8 cellular contexts compared by ENCODE assay signal in the genomic region with DNA sequence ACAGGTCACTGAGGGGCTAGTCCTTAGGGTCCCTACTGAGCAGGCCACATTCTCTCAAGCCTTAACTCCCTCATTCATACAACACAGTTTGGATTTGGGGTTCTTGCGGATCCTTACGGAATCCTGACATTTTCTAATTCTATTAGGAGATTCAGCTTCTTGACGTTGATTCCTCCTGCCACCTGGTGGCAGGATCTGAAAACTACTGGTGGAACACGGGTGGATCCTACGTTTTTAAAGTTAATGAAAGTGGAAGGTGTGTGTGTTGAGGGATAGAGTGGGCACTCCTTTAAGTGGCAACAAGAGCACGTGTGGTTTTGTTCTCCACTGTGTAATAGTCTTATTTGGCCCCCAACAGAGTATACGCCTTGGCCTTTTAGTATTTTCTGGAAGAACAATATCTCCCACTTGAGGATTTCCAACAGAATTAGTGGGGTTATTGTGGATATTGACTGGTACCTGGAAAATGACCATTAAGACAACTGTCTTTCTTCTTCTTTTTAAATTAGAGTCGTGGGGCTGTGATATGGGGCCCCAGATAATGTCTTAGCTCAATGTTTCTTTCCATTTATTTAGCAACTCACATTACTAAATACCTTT. TPM values are rescaled to one million over a fixed set of nuclear protein-coding genes. Genes with fewer than 3 reads are reported as not detected.
A peak's percentile ranks its signal among the peaks of the same experiment; 100 is the strongest.
DNase-seq lines count a peak whose midpoint lies in the region; ATAC-seq and TF ChIP-seq lines count a peak whose summit lies in the region.

No MANE protein-coding gene starts in this region.

- no peaks in the 10 kb centered on the region for H3K79me2 ChIP-seq in ACC112 (ENCODE audit: control insufficient read depth, insufficient read depth, low read length, unreplicated experiment)

- H3K4me3 ChIP-seq in ACC112 (ENCODE audit: low read depth, low read length) (peak overlapping the region; percentile 30; the same call in 1 of the 2 replicates), right cardiac atrium (ENCODE audit: low read length) (no peak overlapping the region), skeletal muscle satellite cell (ENCODE audit: low read length) (no peak overlapping the region)

- TF ChIP-seq CTCF in LNCAP (IDR thresholded peaks at IDR 0.05), result peak; percentile 72

- no peaks in the 10 kb centered on the region for H3K36me3 ChIP-seq in ACC112 (ENCODE audit: insufficient read depth, low read length)
- H3K36me3 ChIP-seq in skeletal muscle satellite cell (ENCODE audit: insufficient read depth, low read length), result no peaks in the 10 kb centered on the region

- H3K4me1 ChIP-seq in ACC112 (ENCODE audit: control insufficient read depth, insufficient read depth, low read length, unreplicated experiment), result peaks cover 15% of the 10 kb centered on the region
- H3K4me1 ChIP-seq in right cardiac atrium (ENCODE audit: control insufficient read depth, insufficient read depth, low read length), result no peaks in the 10 kb centered on the region
- H3K4me1 ChIP-seq in skeletal muscle satellite cell (ENCODE audit: control insufficient read depth, insufficient read depth, low read length), result peaks cover 6% of the 10 kb centered on the region

- H3K27ac ChIP-seq in ACC112 (ENCODE audit: low read depth, low read length), result no peak overlapping the region
- no peak overlapping the region for H3K27ac ChIP-seq in right cardiac atrium (ENCODE audit: low read length)

- DNase-seq in SW 1271 (lab: John Stamatoyannopoulos, UW) (peak; percentile 30 to 51), amygdala (lab: John Stamatoyannopoulos, UW) (peak in 33 of 56 donors; percentile 1 to 69 (median 17)), right cardiac atrium (peak; percentile 36 to 75 (median 56)), NCI-H1048 (lab: John Stamatoyannopoulos, UW) (no peak)

- no peak overlapping the region for H2AFZ ChIP-seq in ACC112 (ENCODE audit: low read length, unreplicated experiment)

- ATAC-seq in GM18498 (IDR thresholded peaks at IDR 0.05; ENCODE audit: unreplicated experiment) (peak; percentile 77), right cardiac atrium (peak; percentile 14 to 32)

- H3K9me3 ChIP-seq in right cardiac atrium (ENCODE audit: control insufficient read depth, low read length) (no peaks in the 10 kb centered on the region), skeletal muscle satellite cell (replicated peaks; ENCODE audit: low read length) (no peaks in the 10 kb centered on the region)

- WGBS in right cardiac atrium, result 11% methylated on average over 8 of the region's 8 CpGs

- H3K27me3 ChIP-seq in ACC112 (ENCODE audit: insufficient read depth, low read length), result no peaks in the 10 kb centered on the region
- H3K27me3 ChIP-seq in right cardiac atrium (ENCODE audit: control insufficient read depth, insufficient read depth), result no peaks in the 10 kb centered on the region
- H3K27me3 ChIP-seq in skeletal muscle satellite cell (ENCODE audit: control insufficient read depth, insufficient read depth, low read length), result peaks cover 5% of the 10 kb centered on the region

- H3K4me2 ChIP-seq in skeletal muscle satellite cell (ENCODE audit: low read length), result peak overlapping the region; percentile 34

- H3K9ac ChIP-seq in skeletal muscle satellite cell (ENCODE audit: low read depth, low read length), result no peak overlapping the region

- intact Hi-C loops in right cardiac atrium (cut with DNase I), result loop anchor here in 1 of 4 donors (5.0 kb wide), 1 partner anchor 373 kb away; no protein-coding TSS in a partner anchor

RNA-seq across cellular contexts. Expression of a gene that starts 25.2 kb away (rescaled TPM):
- total RNA-seq in right cardiac atrium, result under 1 TPM; 0.11 to 0.26 (median 0.19) TPM
- polyA plus RNA-seq in right cardiac atrium, result not detected
- 0.22 and 0.51 TPM in 2 replicates for total RNA-seq in skeletal muscle satellite cell (2012; rRNA removed)
